ENCODE assay signal across 10 cellular contexts in the genomic region with DNA sequence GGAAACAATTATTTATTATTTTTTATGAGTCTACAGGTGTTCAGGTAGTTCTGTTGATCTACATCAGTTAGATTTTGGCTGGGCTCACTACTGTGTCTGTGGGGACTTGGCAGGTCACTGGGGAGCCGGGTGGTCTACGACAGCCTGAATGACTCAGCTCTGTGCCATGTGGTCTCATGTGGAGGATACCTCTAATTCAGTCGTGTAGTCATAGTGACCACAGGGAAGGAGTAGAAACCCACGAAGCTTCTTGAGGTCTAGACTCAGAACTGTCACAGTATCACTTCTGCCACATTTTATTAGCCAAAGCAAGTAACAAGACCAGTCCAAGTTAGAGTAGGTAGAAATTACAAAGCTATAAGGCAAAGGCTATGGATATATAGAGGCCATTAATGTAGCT.
DNase-seq lines count a peak whose midpoint lies in the region; ATAC-seq and TF ChIP-seq lines count a peak whose summit lies in the region.
"Had no signal": no experiment of that assay in that cellular context is flagged by ENCODE, and none has a peak within 500 bp of the region (broad histone marks: within the 10 kb centered on the region; RNA-seq: fewer than 3 reads in every experiment).

No MANE protein-coding gene starts in this region.

- peak; percentile 93 for ATAC-seq in HG02973 (IDR thresholded peaks at IDR 0.05; ENCODE audit: unreplicated experiment)
- ATAC-seq in Panc1: no peak

- H2AFZ ChIP-seq in mammary epithelial cell (ENCODE audit: low read depth, low read length): peak overlapping the region; percentile 36

- BruUV-seq in mammary epithelial cell (replicated peaks; lab: Mats Ljungman, UMichigan) (no TSS peak), MCF 10A (replicated peaks; lab: Mats Ljungman, UMichigan) (no TSS peak), Panc1 (replicated peaks; lab: Mats Ljungman, UMichigan) (no TSS peak)

- H3K27ac Mint-ChIP-seq in MCF 10A (ENCODE audit: low read depth, unreplicated experiment): no peak overlapping the region
- no peak overlapping the region for H3K27ac Mint-ChIP-seq in activated CD4-positive, alpha-beta T cell treated with anti-CD3 and anti-CD28 coated beads, Interleukin-2, amount 10 ng/mL, durations not matched to agents 24 days and 14 days
- H3K27ac Mint-ChIP-seq: activated naive CD4-positive, alpha-beta T cell treated with anti-CD3 and anti-CD28 coated beads, Interleukin-2, amount 10 ng/mL, durations not matched to agents 7 days and 5 days had no signal

- CTCF ChIA-PET in mammary epithelial cell (lab: Charles Lee; ENCODE audit: low non-redundant PET) (no interaction called here), MCF 10A (lab: Yijun Ruan, JAX) (interaction anchor here (0.6 to 14.4 kb wide), 9 partner anchors 9 to 243 kb away, joined by 3 to 318 read pairs (median 3); partner anchors contain the start of gene ALDH7A1), Panc1 (lab: Charles Lee) (interaction anchor here (0.6 to 0.7 kb wide), 2 partner anchors 180 to 960 kb away, joined by 3 to 7 read pairs; no protein-coding TSS in a partner anchor)

- no peaks in the 10 kb centered on the region for H4K20me1 ChIP-seq in mammary epithelial cell (ENCODE audit: insufficient read depth, low read length)

- H3K36me3 Mint-ChIP-seq in MCF 10A (ENCODE audit: insufficient read depth, unreplicated experiment): no peaks in the 10 kb centered on the region
- H3K36me3 Mint-ChIP-seq in activated CD4-positive, alpha-beta T cell treated with anti-CD3 and anti-CD28 coated beads, Interleukin-2, amount 10 ng/mL, durations not matched to agents 24 days and 14 days (ENCODE audit: low read depth): no peaks in the 10 kb centered on the region
- H3K36me3 Mint-ChIP-seq: activated naive CD4-positive, alpha-beta T cell treated with anti-CD3 and anti-CD28 coated beads, Interleukin-2, amount 10 ng/mL, durations not matched to agents 7 days and 5 days had no signal

- no peak overlapping the region for H3K4me3 Mint-ChIP-seq in MCF 10A (ENCODE audit: unreplicated experiment)
- H3K4me3 Mint-ChIP-seq in activated CD4-positive, alpha-beta T cell treated with anti-CD3 and anti-CD28 coated beads, Interleukin-2, amount 10 ng/mL, durations not matched to agents 24 days and 14 days: no peak overlapping the region
- H3K4me3 Mint-ChIP-seq: activated naive CD4-positive, alpha-beta T cell treated with anti-CD3 and anti-CD28 coated beads, Interleukin-2, amount 10 ng/mL, durations not matched to agents 7 days and 5 days had no signal

- TF ChIP-seq CTCF in mammary epithelial cell (conservative IDR thresholded peaks at IDR 0.05 in 1 of 2, IDR thresholded peaks at IDR 0.05 in 1 of 2; ENCODE audit: extremely low read depth in 1 of 2, insufficient read depth in 1 of 2, low read depth in 1 of 2, low read length in 2 of 2) (no peak), MCF 10A (IDR thresholded peaks at IDR 0.05; ENCODE audit: unreplicated experiment) (no peak), Panc1 (IDR thresholded peaks at IDR 0.05) (no peak)

- H3K27ac ChIP-seq in mammary epithelial cell (ENCODE audit: insufficient read depth, low read depth, low read length): no peak overlapping the region
- peak overlapping the region; percentile 35; the same call in 1 of the 2 replicates for H3K27ac ChIP-seq in Panc1 (ENCODE audit: low read length)
- H3K27ac ChIP-seq: RWPE1 had no signal

- dilution Hi-C loops in mammary epithelial cell (cut with HindIII; ENCODE audit: low sequenced_read_pairs): loop anchor here (5.0 kb wide), 2 partner anchors 74 to 174 kb away; no protein-coding TSS in a partner anchor

- no peaks in the 10 kb centered on the region for H3K79me2 ChIP-seq in mammary epithelial cell (ENCODE audit: insufficient read depth, low read length)

- POLR2A ChIA-PET in MCF 10A (lab: Yijun Ruan, JAX) (interaction anchor here (0.6 to 3.3 kb wide), 5 partner anchors 10 to 162 kb away, joined by 3 to 10 read pairs (median 6); partner anchors contain the start of gene GRAMD2B), Panc1 (lab: Charles Lee) (no interaction called here)

- H3K27me3 ChIP-seq in mammary epithelial cell (ENCODE audit: insufficient read depth, low read length): no peaks in the 10 kb centered on the region
- no peaks in the 10 kb centered on the region for H3K27me3 ChIP-seq in Panc1 (ENCODE audit: control insufficient read depth, insufficient read depth, low read length)

- intact Hi-C loops in mammary epithelial cell (cut with micrococcal nuclease): no loop called here
- intact Hi-C loops in MCF 10A (cut with micrococcal nuclease): no loop called here
- intact Hi-C loops in Panc1 (cut with micrococcal nuclease; ENCODE audit: unreplicated experiment): no loop called here
- intact Hi-C loops in activated CD4-positive, alpha-beta T cell treated with anti-CD3 and anti-CD28 coated beads, Interleukin-2, amount 10 ng/mL, durations not matched to agents 24 days and 14 days (cut with micrococcal nuclease): loop anchor here (5.0 kb wide), 1 partner anchor 64 kb away; the partner anchor contains the start of gene GRAMD2B

- H3K4me2 ChIP-seq in mammary epithelial cell (ENCODE audit: insufficient read depth, low read depth, low read length): no peak overlapping the region

- in situ Hi-C loops in mammary epithelial cell (cut with MboI; ENCODE audit: low sequenced_read_pairs in 2 of 2) (loop anchor here in 1 of 2 donors (25.0 kb wide), 1 partner anchor 104 kb away; no protein-coding TSS in a partner anchor), Panc1 (cut with HindIII; ENCODE audit: low pct_unique_long_range_greater_than_20kb, low sequenced_read_pairs) (loop anchor here (25.0 kb wide), 1 partner anchor 179 kb away; no protein-coding TSS in a partner anchor)

- no peak overlapping the region for H3K9ac ChIP-seq in mammary epithelial cell (ENCODE audit: insufficient read depth, low read length)

- H3K36me3 ChIP-seq in mammary epithelial cell (ENCODE audit: insufficient read depth, low read length): no peaks in the 10 kb centered on the region
- no peaks in the 10 kb centered on the region for H3K36me3 ChIP-seq in Panc1 (ENCODE audit: control insufficient read depth, insufficient read depth, low read length)

- DNase-seq in mammary epithelial cell: peak; percentile 59
- DNase-seq in MCF 10A (ENCODE audit: unreplicated experiment): no peak
- DNase-seq in Panc1 (ENCODE audit: low read depth, low spot score): no peak
- no peak for DNase-seq in NCI-H2081 treated with DMSO at 0.1 percent for 48 hours (lab: John Stamatoyannopoulos, UW)
- DNase-seq in effector CD4-positive, alpha-beta T cell: no peak
- no peak for DNase-seq in activated CD4-positive, alpha-beta T cell treated with anti-CD3 and anti-CD28 coated beads, Interleukin-2, amount 10 ng/mL, durations not matched to agents 24 days and 14 days
- DNase-seq in NCI-H2227 treated with DMSO at 0.1 percent for 48 hours (lab: John Stamatoyannopoulos, UW): no peak
- DNase-seq: activated naive CD4-positive, alpha-beta T cell treated with anti-CD3 and anti-CD28 coated beads, Interleukin-2, amount 10 ng/mL, durations not matched to agents 7 days and 5 days had no signal

- 3% methylated on average over 4 of the region's 4 CpGs for WGBS in mammary epithelial cell (ENCODE audit: low coverage, missing lambda C conversion rate)

- no peak overlapping the region for H3K4me3 ChIP-seq in mammary epithelial cell (replicated peaks in 1 of 3; ENCODE audit: insufficient read depth in 1 of 3, low read depth in 2 of 3, low read length in 3 of 3)
- H3K4me3 ChIP-seq in Panc1 (ENCODE audit: low read depth in 2 of 2, low read length in 2 of 2): no peak overlapping the region

- H3K4me1 Mint-ChIP-seq in MCF 10A (ENCODE audit: insufficient read depth, unreplicated experiment): peaks cover 24% of the 10 kb centered on the region
- peaks cover 7% of the 10 kb centered on the region for H3K4me1 Mint-ChIP-seq in activated CD4-positive, alpha-beta T cell treated with anti-CD3 and anti-CD28 coated beads, Interleukin-2, amount 10 ng/mL, durations not matched to agents 24 days and 14 days

- no peaks in the 10 kb centered on the region for H3K9me3 Mint-ChIP-seq in MCF 10A (ENCODE audit: unreplicated experiment)
- no peaks in the 10 kb centered on the region for H3K9me3 Mint-ChIP-seq in activated CD4-positive, alpha-beta T cell treated with anti-CD3 and anti-CD28 coated beads, Interleukin-2, amount 10 ng/mL, durations not matched to agents 24 days and 14 days
- H3K9me3 Mint-ChIP-seq: activated naive CD4-positive, alpha-beta T cell treated with anti-CD3 and anti-CD28 coated beads, Interleukin-2, amount 10 ng/mL, durations not matched to agents 7 days and 5 days had no signal

- no peaks in the 10 kb centered on the region for H3K27me3 Mint-ChIP-seq in MCF 10A (ENCODE audit: insufficient read depth, unreplicated experiment)
- peaks cover 1% of the 10 kb centered on the region for H3K27me3 Mint-ChIP-seq in activated CD4-positive, alpha-beta T cell treated with anti-CD3 and anti-CD28 coated beads, Interleukin-2, amount 10 ng/mL, durations not matched to agents 24 days and 14 days

- H3K9me3 ChIP-seq in mammary epithelial cell (replicated peaks; ENCODE audit: insufficient read depth, low read length) (no peaks in the 10 kb centered on the region), Panc1 (ENCODE audit: control insufficient read depth, insufficient read depth, low read depth, low read length) (no peaks in the 10 kb centered on the region)

- H3K4me1 ChIP-seq in mammary epithelial cell (ENCODE audit: insufficient read depth, low read length): peaks cover 26% of the 10 kb centered on the region
- H3K4me1 ChIP-seq in Panc1 (ENCODE audit: control insufficient read depth, insufficient read depth, low read length): peaks cover 12% of the 10 kb centered on the region
